In genomic region chr2:84459944-84460429, GRCh38 we compare ENCODE assay signal across 8 cellular contexts. TPM values are rescaled to one million over a fixed set of nuclear protein-coding genes. Genes with fewer than 3 reads are reported as not detected.
DNase-seq lines count a peak whose midpoint lies in the region; ATAC-seq and TF ChIP-seq lines count a peak whose summit lies in the region.

No MANE protein-coding gene starts in this region.

- DNase-seq in H9 (no peak), ascending aorta (ENCODE audit: low spot score in 2 of 2) (no peak), lower lobe of right lung (no peak), HUDEP-2 (lab: John Stamatoyannopoulos, UW; ENCODE audit: unreplicated experiment in 76 of 76) (no peak), NCI-H2227 treated with DMSO at 0.1 percent for 48 hours (lab: John Stamatoyannopoulos, UW) (no peak), NCI-H1436 treated with DMSO at 0.1 percent for 48 hours (lab: John Stamatoyannopoulos, UW) (no peak)
- no peak for DNase-seq in stimulated activated CD4-positive, alpha-beta T cell treated with anti-CD3 and anti-CD28 coated beads, Interleukin-4, amount 100 ng/mL, for 24 hours

- no peaks in the 10 kb centered on the region for H3K79me1 ChIP-seq in H9 (ENCODE audit: insufficient read depth, low read depth, low read length, poor library complexity, severe bottlenecking)

- TF ChIP-seq CTCF in H9 (conservative IDR thresholded peaks at IDR 0.05), result no peak
- TF ChIP-seq CTCF in ascending aorta (IDR thresholded peaks at IDR 0.05), result no peak
- TF ChIP-seq CTCF in lower lobe of right lung (IDR thresholded peaks at IDR 0.05), result no peak

- no peak overlapping the region for H2AK5ac ChIP-seq in H9 (ENCODE audit: insufficient read length, low read length)

- no peaks in the 10 kb centered on the region for H3K27me3 Mint-ChIP-seq in H9 (ENCODE audit: low read depth)

- no peak overlapping the region for H4K8ac ChIP-seq in H9 (replicated peaks; ENCODE audit: insufficient read length, low read depth, low read length)

- peaks cover 13 to 24% of the 10 kb centered on the region in 2 experiments for H3K4me1 Mint-ChIP-seq in H9

- peak in 1 of 2 donors; percentile 30 for ATAC-seq in lower lobe of right lung

- H2BK5ac ChIP-seq in H9 (ENCODE audit: insufficient read length, low read length), result no peak overlapping the region

- no peak overlapping the region for H3K14ac ChIP-seq in H9 (ENCODE audit: insufficient read depth, low read length)

- H3K9ac ChIP-seq in H9 (ENCODE audit: extremely low read depth, insufficient read length, low read length), result no peak overlapping the region

- H3K36me3 Mint-ChIP-seq in H9 (ENCODE audit: insufficient read depth in 1 of 3, low read depth in 3 of 3), result peaks cover 0 to 3% (median 0%) of the 10 kb centered on the region in 3 experiments; a peak in 2 of 7 replicates

- H2BK12ac ChIP-seq in H9 (ENCODE audit: insufficient read length, low read depth, low read length), result no peak overlapping the region

- peak overlapping the region; percentile 92 for H3K4me3 ChIP-seq in ACC112 (ENCODE audit: low read depth, low read length)
- H3K4me3 ChIP-seq in ascending aorta, result peak overlapping the region; percentile 86 to 90
- H3K4me3 ChIP-seq in lower lobe of right lung, result peak overlapping the region; percentile 95

- peaks cover 18% of the 10 kb centered on the region for H3K4me1 ChIP-seq in ACC112 (ENCODE audit: control insufficient read depth, insufficient read depth, low read length, unreplicated experiment)
- H3K4me1 ChIP-seq in H9 (ENCODE audit: insufficient read depth, low read length), result no peaks in the 10 kb centered on the region; the same call in 1 of the 2 replicates
- peaks cover 0 to 9% of the 10 kb centered on the region in 2 donors for H3K4me1 ChIP-seq in ascending aorta
- H3K4me1 ChIP-seq in lower lobe of right lung, result peaks cover 32% of the 10 kb centered on the region

- H2AFZ ChIP-seq in ACC112 (ENCODE audit: low read length, unreplicated experiment), result peak overlapping the region; percentile 76
- no peak overlapping the region for H2AFZ ChIP-seq in H9 (ENCODE audit: low read length)

- H3T11ph ChIP-seq in H9 (ENCODE audit: low read length), result no peak overlapping the region

- H3K4ac ChIP-seq in H9 (ENCODE audit: low read depth, low read length), result no peak overlapping the region

- H2BK20ac ChIP-seq in H9 (ENCODE audit: low read depth, low read length, poor library complexity, severe bottlenecking), result no peak overlapping the region

- peak overlapping the region; percentile 77 for H3K4me2 ChIP-seq in H9 (ENCODE audit: insufficient read depth, insufficient read length, low read length)

- H3K9me3 ChIP-seq in H9 (ENCODE audit: control insufficient read depth, low read depth, low read length), result no peaks in the 10 kb centered on the region
- H3K9me3 ChIP-seq in ascending aorta, result no peaks in the 10 kb centered on the region
- no peaks in the 10 kb centered on the region for H3K9me3 ChIP-seq in lower lobe of right lung

- no peak overlapping the region for H3K23ac ChIP-seq in H9 (ENCODE audit: insufficient read length, low read depth, low read length)

- H3K23me2 ChIP-seq in H9 (ENCODE audit: insufficient read length, low read depth, low read length, poor library complexity, severe bottlenecking), result peaks cover 14% of the 10 kb centered on the region

- no peak overlapping the region for H3K27ac Mint-ChIP-seq in H9

- peaks cover 32% of the 10 kb centered on the region for H3K79me2 ChIP-seq in ACC112 (ENCODE audit: control insufficient read depth, insufficient read depth, low read length, unreplicated experiment)
- no peaks in the 10 kb centered on the region for H3K79me2 ChIP-seq in H9 (ENCODE audit: insufficient read depth, low read length)

- H4K91ac ChIP-seq in H9 (ENCODE audit: insufficient read length, low read depth, low read length), result no peak overlapping the region

- WGBS in H9 (ENCODE audit: extremely low coverage, insufficient read length, low lambda C conversion rate), result no CpG with 5 or more reads among the region's 4 CpGs

- H3K4me3 Mint-ChIP-seq in H9, result peak overlapping the region; percentile 93 to 94

- H3K9me3 Mint-ChIP-seq in H9, result peaks cover 0 to 2% of the 10 kb centered on the region in 2 experiments; a peak in 3 of 5 replicates

- intact Hi-C loops in ascending aorta (cut with DNase I), result loop anchor here (2.0 kb wide), 1 partner anchor 57 kb away; the partner anchor contains the start of gene DNAH6
- intact Hi-C loops in lower lobe of right lung (cut with DNase I), result no loop called here

- no peak overlapping the region for H3K18ac ChIP-seq in H9 (ENCODE audit: insufficient read length, low read depth, low read length)

- no peaks in the 10 kb centered on the region for H3K27me3 ChIP-seq in ACC112 (ENCODE audit: insufficient read depth, low read length)
- no peaks in the 10 kb centered on the region for H3K27me3 ChIP-seq in H9 (ENCODE audit: insufficient read depth, low read length)
- no peaks in the 10 kb centered on the region for H3K27me3 ChIP-seq in ascending aorta
- H3K27me3 ChIP-seq in lower lobe of right lung (ENCODE audit: low read depth), result no peaks in the 10 kb centered on the region

- H3K56ac ChIP-seq in H9 (ENCODE audit: insufficient read length, low read depth, low read length), result no peak overlapping the region

- H4K20me1 ChIP-seq in H9 (ENCODE audit: control insufficient read depth, insufficient read depth, insufficient read length), result no peaks in the 10 kb centered on the region

- H2BK15ac ChIP-seq in H9 (ENCODE audit: low read depth, low read length), result no peak overlapping the region

- H3K36me3 ChIP-seq in ACC112 (ENCODE audit: insufficient read depth, low read length) (no peaks in the 10 kb centered on the region), ascending aorta (no peaks in the 10 kb centered on the region), lower lobe of right lung (no peaks in the 10 kb centered on the region)

- no peak overlapping the region for H4K5ac ChIP-seq in H9 (ENCODE audit: insufficient read length, low read depth, low read length)

- H3K27ac ChIP-seq in ACC112 (ENCODE audit: low read depth, low read length), result no peak overlapping the region
- H3K27ac ChIP-seq in H9 (ENCODE audit: insufficient read length, low read depth, low read length), result no peak overlapping the region
- H3K27ac ChIP-seq in ascending aorta, result peak overlapping the region in 1 of 2 donors; percentile 86
- no peak overlapping the region for H3K27ac ChIP-seq in lower lobe of right lung

- H2BK120ac ChIP-seq in H9 (ENCODE audit: low read depth, low read length, poor library complexity, severe bottlenecking), result no peak overlapping the region

RNA-seq across cellular contexts. Expression of gene SUCLG1, which starts 0.9 kb away (rescaled TPM):
- total RNA-seq in H9 (2021), result 37.6 and 40.0 TPM in 2 replicates
- total RNA-seq in ascending aorta, result 23.2 TPM
- total RNA-seq in lower lobe of right lung, result 58.9 TPM

RNA-seq across cellular contexts. Expression of gene DNAH6, which starts 56.3 kb away (rescaled TPM):
- total RNA-seq in H9 (2021) (0.09 and 0.26 TPM in 2 replicates), ascending aorta (not detected), lower lobe of right lung (6.3 TPM)
